ENCODE assay signal across 8 cellular contexts in the genomic region with DNA sequence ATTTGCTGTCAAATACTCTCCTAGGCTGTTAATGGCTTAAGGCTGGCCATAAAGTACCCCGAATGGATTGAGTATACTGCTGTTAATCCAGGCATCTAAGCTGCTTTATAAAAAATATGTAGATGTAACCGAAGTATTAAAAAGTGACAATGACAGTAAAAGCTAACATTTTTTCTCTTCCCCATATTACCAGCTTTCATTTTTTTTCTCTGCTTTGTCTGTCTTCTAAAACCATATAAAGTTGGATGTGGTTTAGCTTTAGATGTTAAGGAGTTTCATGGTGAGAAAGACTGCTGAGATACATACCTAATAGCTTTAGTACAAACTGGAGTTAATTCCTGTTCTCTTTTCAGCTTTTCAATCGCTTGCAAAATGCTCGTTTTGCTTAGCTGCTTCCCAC. TPM values are rescaled to one million over a fixed set of nuclear protein-coding genes. Genes with fewer than 3 reads are reported as not detected.
A peak's percentile ranks its signal among the peaks of the same experiment; 100 is the strongest.
DNase-seq lines count a peak whose midpoint lies in the region; ATAC-seq, FAIRE-seq and TF ChIP-seq lines count a peak whose summit lies in the region.

No MANE protein-coding gene starts in this region.

- no peaks in the 10 kb centered on the region for H3K9me3 ChIP-seq in CD4-positive, CD25-positive, alpha-beta regulatory T cell (ENCODE audit: control insufficient read depth in 2 of 2, low read length in 2 of 2)
- no peaks in the 10 kb centered on the region for H3K9me3 ChIP-seq in MG63
- H3K9me3 ChIP-seq in effector memory CD4-positive, alpha-beta T cell (ENCODE audit: control insufficient read depth, low read length): no peaks in the 10 kb centered on the region
- H3K9me3 ChIP-seq in neural progenitor cell (ENCODE audit: low read depth): peaks cover 5% of the 10 kb centered on the region

- no peak for TF ChIP-seq POLR2A in H54 (IDR thresholded peaks at IDR 0.05; ENCODE audit: low read depth, low read length)

- no peak for FAIRE-seq in H54 (lab: Jason Lieb, UNC)

- H3F3A ChIP-seq in neural progenitor cell (ENCODE audit: low read depth): peaks cover 21% of the 10 kb centered on the region

- TF ChIP-seq CTCF in neural progenitor cell (IDR thresholded peaks at IDR 0.05): no peak

- peaks cover 33 to 45% (median 43%) of the 10 kb centered on the region in 4 donors for H3K4me1 Mint-ChIP-seq in CD4-positive, CD25-positive, alpha-beta regulatory T cell
- H3K4me1 Mint-ChIP-seq in neural progenitor cell: peaks cover 25% of the 10 kb centered on the region

- peak overlapping the region; percentile 95 for H2AFZ ChIP-seq in neural progenitor cell (replicated peaks)

- no peaks in the 10 kb centered on the region for H3K36me3 Mint-ChIP-seq in CD4-positive, CD25-positive, alpha-beta regulatory T cell
- peaks cover 3% of the 10 kb centered on the region for H3K36me3 Mint-ChIP-seq in neural progenitor cell

- H3K4me1 ChIP-seq in CD4-positive, CD25-positive, alpha-beta regulatory T cell (ENCODE audit: control insufficient read depth, insufficient read depth, low read length, poor library complexity, severe bottlenecking): peaks cover 52% of the 10 kb centered on the region
- H3K4me1 ChIP-seq in effector memory CD4-positive, alpha-beta T cell (ENCODE audit: control insufficient read depth, insufficient read depth, low read length, poor library complexity, severe bottlenecking): peaks cover 11% of the 10 kb centered on the region
- H3K4me1 ChIP-seq in neural progenitor cell: peaks cover 19% of the 10 kb centered on the region

- H3K4me3 Mint-ChIP-seq in CD4-positive, CD25-positive, alpha-beta regulatory T cell: peak overlapping the region in 3 of 4 donors; percentile 97 to 98 (median 98)
- peak overlapping the region; percentile 98 for H3K4me3 Mint-ChIP-seq in neural progenitor cell

- H3K4me2 ChIP-seq in neural progenitor cell: peak overlapping the region; percentile 90

- H3K27me3 Mint-ChIP-seq in CD4-positive, CD25-positive, alpha-beta regulatory T cell: no peaks in the 10 kb centered on the region
- peaks cover 2% of the 10 kb centered on the region for H3K27me3 Mint-ChIP-seq in neural progenitor cell (ENCODE audit: insufficient read depth, low read depth)

- H3K27me3 ChIP-seq in CD4-positive, CD25-positive, alpha-beta regulatory T cell (ENCODE audit: control insufficient read depth, insufficient read depth, low read length): no peaks in the 10 kb centered on the region
- H3K27me3 ChIP-seq in MG63 (no peaks in the 10 kb centered on the region), neural progenitor cell (no peaks in the 10 kb centered on the region)
- H3K27me3 ChIP-seq in effector memory CD4-positive, alpha-beta T cell (replicated peaks; ENCODE audit: control insufficient read depth, insufficient read depth, low read length, poor library complexity, severe bottlenecking): no peaks in the 10 kb centered on the region

- peak in 2 of 3 donors; percentile 33 to 34 for DNase-seq in CD4-positive, CD25-positive, alpha-beta regulatory T cell
- DNase-seq in MG63: no peak
- DNase-seq in effector memory CD4-positive, alpha-beta T cell: no peak
- DNase-seq in neural progenitor cell (ENCODE audit: low spot score): no peak
- no peak for DNase-seq in H54 (ENCODE audit: insufficient read length, low spot score)
- DNase-seq in NCI-H1436 (lab: John Stamatoyannopoulos, UW): no peak
- no peak for DNase-seq in activated CD4-positive, alpha-beta T cell treated with anti-CD3 and anti-CD28 coated beads for 1 hour

- no peaks in the 10 kb centered on the region for H3K9me3 Mint-ChIP-seq in CD4-positive, CD25-positive, alpha-beta regulatory T cell
- peaks cover 8% of the 10 kb centered on the region for H3K9me3 Mint-ChIP-seq in neural progenitor cell

- ATAC-seq in CD4-positive, CD25-positive, alpha-beta regulatory T cell (ENCODE audit: low read depth in 2 of 2): no peak
- ATAC-seq in HG03108 (IDR thresholded peaks at IDR 0.05; ENCODE audit: unreplicated experiment): no peak

- peak overlapping the region; percentile 98 for H3K27ac ChIP-seq in CD4-positive, CD25-positive, alpha-beta regulatory T cell (ENCODE audit: insufficient read depth, low read length, poor library complexity, severe bottlenecking)
- H3K27ac ChIP-seq in effector memory CD4-positive, alpha-beta T cell (ENCODE audit: insufficient read depth, low read length, poor library complexity, severe bottlenecking): peak overlapping the region; percentile 85
- no peak overlapping the region for H3K27ac ChIP-seq in neural progenitor cell

- H4K20me1 ChIP-seq in neural progenitor cell (ENCODE audit: low read depth): peaks cover 24% of the 10 kb centered on the region

- peaks cover 57% of the 10 kb centered on the region for H3K79me2 ChIP-seq in neural progenitor cell (ENCODE audit: low read depth)

- peak overlapping the region; percentile 89 for H3K4me3 ChIP-seq in CD4-positive, CD25-positive, alpha-beta regulatory T cell (ENCODE audit: low read depth, low read length)
- H3K4me3 ChIP-seq in MG63: peak overlapping the region; percentile 71
- peak overlapping the region; percentile 90 for H3K4me3 ChIP-seq in effector memory CD4-positive, alpha-beta T cell (ENCODE audit: insufficient read depth, low read depth, low read length, poor library complexity, severe bottlenecking)
- H3K4me3 ChIP-seq in neural progenitor cell: peak overlapping the region; percentile 82

- H3K9ac ChIP-seq in neural progenitor cell: peak overlapping the region; percentile 64

- H3K36me3 ChIP-seq in CD4-positive, CD25-positive, alpha-beta regulatory T cell (ENCODE audit: control insufficient read depth, insufficient read depth, low read length): no peaks in the 10 kb centered on the region
- peaks cover 4% of the 10 kb centered on the region; the same call in 1 of the 2 replicates for H3K36me3 ChIP-seq in MG63
- H3K36me3 ChIP-seq in effector memory CD4-positive, alpha-beta T cell (ENCODE audit: control insufficient read depth, insufficient read depth, low read length): no peaks in the 10 kb centered on the region
- no peaks in the 10 kb centered on the region for H3K36me3 ChIP-seq in neural progenitor cell

- H3K27ac Mint-ChIP-seq in CD4-positive, CD25-positive, alpha-beta regulatory T cell: peak overlapping the region; percentile 96 to 99 (median 97)
- H3K27ac Mint-ChIP-seq in neural progenitor cell: peak overlapping the region; percentile 36

RNA-seq across cellular contexts. Expression of gene AKAP11, which starts 0.8 kb away (rescaled TPM):
- 41.4 TPM for total RNA-seq in CD4-positive, CD25-positive, alpha-beta regulatory T cell
- 1 to 10 TPM; 3.6 to 5.8 (median 4.6) TPM for polyA plus RNA-seq in CD4-positive, CD25-positive, alpha-beta regulatory T cell
- total RNA-seq in MG63 (2014; rRNA removed; shearing (Covaris generic); ENCODE audit: low replicate concordance): 8.4 and 17.3 TPM in 2 replicates
- 19.7 and 31.5 TPM in 2 replicates for total RNA-seq in neural progenitor cell (ENCODE audit: low replicate concordance)

Comparison
In these comparisons a context has a peak if more than half of its experiments do, and no peak if none do; other contexts are left out.
1. DNase-seq: peak in CD4-positive, CD25-positive, alpha-beta regulatory T cell (2 of 3); none in MG63 (single experiment), effector memory CD4-positive, alpha-beta T cell (0 of 3), neural progenitor cell (single experiment), H54 (single experiment), NCI-H1436 (single experiment) and activated CD4-positive, alpha-beta T cell treated with anti-CD3 and anti-CD28 coated beads for 1 hour (single experiment).
2. Peak in every context shown above with its lines, with median percentiles within 50 percentile points of each other: H3K4me3 ChIP-seq.